8 cellular contexts compared by ENCODE assay signal in genomic region chr16:4957720-4958509, GRCh38. TPM values are rescaled to one million over a fixed set of nuclear protein-coding genes. Genes with fewer than 3 reads are reported as not detected.
A peak's percentile ranks its signal among the peaks of the same experiment; 100 is the strongest.
DNase-seq lines count a peak whose midpoint lies in the region; ATAC-seq lines count a peak whose summit lies in the region.

Gene SEC14L5 (plus strand): TSS chr16:4958330. CDS start chr16:4959324, 994 bp downstream.

- peak; percentile 94 for DNase-seq in CMK (ENCODE audit: low read depth)
- peak; percentile 30 for DNase-seq in KG1 (lab: John Stamatoyannopoulos, UW)
- peak; percentile 95 for DNase-seq in RKO (ENCODE audit: low spot score)
- DNase-seq in activated T-helper 1 cell treated with anti-CD3 and anti-CD28 coated beads, Interleukin-2, amount 50 U/mL, for 16 hours (ENCODE audit: low read depth in 1 of 2, low spot score in 1 of 2): peak; percentile 75 to 81
- peak; percentile 94 for DNase-seq in fibroblast of gingiva (ENCODE audit: low read depth)
- peak; percentile 97 for DNase-seq in myocyte (ENCODE audit: low read depth)
- peak; percentile 60 to 70 for DNase-seq in stimulated activated CD8-positive, alpha-beta memory T cell treated with anti-CD3 and anti-CD28 coated beads, Interleukin-7, amount 100 ng/mL, for 1 hour (ENCODE audit: low read depth in 2 of 2)

- peak; percentile 74 for ATAC-seq in GM21528 (IDR thresholded peaks at IDR 0.05; ENCODE audit: low FRiP score, unreplicated experiment)

RNA-seq across cellular contexts. Expression of gene SEC14L5, which starts in this region (rescaled TPM):
- 0.16 and 0.68 TPM in 2 replicates for total RNA-seq in myocyte
- 0.10 TPM for polyA plus RNA-seq in myocyte (2012)

Comparison
In these comparisons a context has a peak if more than half of its experiments do, and no peak if none do; other contexts are left out.
1. Peak in every context shown above with its lines: DNase-seq and ATAC-seq.
2. Peak in DNase-seq in myocyte; RNA of the gene not detected or under 1 TPM.
3. DNase-seq: peak in every context shown above with its lines; median percentile 97 in myocyte; 95 in RKO; 94 in CMK; 94 in fibroblast of gingiva; 78 in activated T-helper 1 cell treated with anti-CD3 and anti-CD28 coated beads, Interleukin-2, amount 50 U/mL, for 16 hours; 65 in stimulated activated CD8-positive, alpha-beta memory T cell treated with anti-CD3 and anti-CD28 coated beads, Interleukin-7, amount 100 ng/mL, for 1 hour; 30 in KG1.